ENCODE assay signal across 23 cellular contexts in genomic region chr14:23432102-23432925, GRCh38. TPM values are rescaled to one million over a fixed set of nuclear protein-coding genes. Genes with fewer than 3 reads are reported as not detected.
"Had no signal": no experiment of that assay in that cellular context is flagged by ENCODE, and none has a peak within 500 bp of the region (broad histone marks: within the 10 kb centered on the region; RNA-seq: fewer than 3 reads in every experiment).

No MANE protein-coding gene starts in this region.

- H3K4me1 Mint-ChIP-seq: activated naive CD4-positive, alpha-beta T cell treated with anti-CD3 and anti-CD28 coated beads, Interleukin-2, amount 50 U/mL, for 24 hours; stimulated activated naive B cell treated with anti-CD40 and anti-IgM and Interleukin-4, amounts not matched to agents 10 μg/mL and 1 μg/mL and 100 μg/mL, for 72 hours; T-cell had no signal

- H3K36me3 Mint-ChIP-seq: activated CD8-positive, alpha-beta memory T cell treated with anti-CD3 and anti-CD28 coated beads, Interleukin-2, amount 10 ng/mL, durations not matched to agents 7 days and 5 days; activated naive CD4-positive, alpha-beta T cell treated with anti-CD3 and anti-CD28 coated beads, Interleukin-2, amount 50 U/mL, for 24 hours; stimulated activated naive B cell treated with anti-CD40 and anti-IgM and Interleukin-4, amounts not matched to agents 10 μg/mL and 1 μg/mL and 100 μg/mL, for 72 hours; T-cell had no signal

- H3K9me3 Mint-ChIP-seq: activated naive CD4-positive, alpha-beta T cell treated with anti-CD3 and anti-CD28 coated beads, Interleukin-2, amount 50 U/mL, for 24 hours; activated T-helper 2 cell treated with anti-CD3 and anti-CD28 coated beads, Interferon-gamma antibody, Interleukin-2, Interleukin-4, amounts not matched to agents 10 μg/mL and 5 μg/mL and 100 μg/mL, durations not matched to agents 14 hours and 24 hours and 36 hours; nephron; stimulated activated naive B cell treated with anti-CD40 and anti-IgM and Interleukin-4, amounts not matched to agents 10 μg/mL and 1 μg/mL and 100 μg/mL, for 72 hours; T-cell had no signal

- H3K27me3 Mint-ChIP-seq: activated CD8-positive, alpha-beta memory T cell treated with anti-CD3 and anti-CD28 coated beads, Interleukin-2, amount 10 ng/mL, durations not matched to agents 7 days and 5 days had no signal

- H3K4me3 ChIP-seq: hepatocyte, left lung had no signal

- DNase-seq: activated CD4-positive, alpha-beta T cell treated with anti-CD3 and anti-CD28 coated beads, Interleukin-2, amount 50 U/mL, for 48 hours; activated CD8-positive, alpha-beta memory T cell treated with anti-CD3 and anti-CD28 coated beads, Interleukin-2, amount 10 ng/mL, durations not matched to agents 7 days and 5 days; activated T-cell treated with anti-CD3 and anti-CD28 coated beads, Interleukin-2, amount 50 U/mL, for 1 hour; amygdala; islet precursor cell; mesenchymal stem cell; SHP77; SK-N-SH; stimulated activated CD4-positive, alpha-beta T cell treated with anti-CD3 and anti-CD28 coated beads, Interleukin-15, amount 100 ng/mL, for 24 hours; stimulated activated CD4-positive, alpha-beta T cell treated with anti-CD3 and anti-CD28 coated beads, Interleukin-4, amount 100 ng/mL, for 1 hour; stimulated activated naive B cell treated with anti-CD40 and anti-IgM and Interleukin-4, amounts not matched to agents 10 μg/mL and 1 μg/mL and 100 μg/mL, for 72 hours; T-helper 9 cell had no signal

- H3K4me1 ChIP-seq: left lung had no signal

- H3K9me3 ChIP-seq: left lung, SK-N-SH had no signal

- ATAC-seq: activated CD4-positive, CD25-positive, alpha-beta regulatory T cell treated with anti-CD3 and anti-CD28 coated beads, Interleukin-2, amount 50 U/mL, for 24 hours; activated CD8-positive, alpha-beta memory T cell treated with anti-CD3 and anti-CD28 coated beads, Interleukin-2, amount 10 ng/mL, durations not matched to agents 7 days and 5 days; esophagus mucosa; left lung; stimulated activated naive B cell treated with anti-CD40 and anti-IgM and Interleukin-4, amounts not matched to agents 10 μg/mL and 1 μg/mL and 100 μg/mL, for 72 hours; T-cell had no signal

- H3K27ac Mint-ChIP-seq: activated CD8-positive, alpha-beta memory T cell treated with anti-CD3 and anti-CD28 coated beads, Interleukin-2, amount 10 ng/mL, durations not matched to agents 7 days and 5 days; activated naive CD4-positive, alpha-beta T cell treated with anti-CD3 and anti-CD28 coated beads, Interleukin-2, amount 50 U/mL, for 24 hours; activated T-helper 2 cell treated with anti-CD3 and anti-CD28 coated beads, Interferon-gamma antibody, Interleukin-2, Interleukin-4, amounts not matched to agents 10 μg/mL and 5 μg/mL and 100 μg/mL, durations not matched to agents 14 hours and 24 hours and 36 hours; nephron; stimulated activated naive B cell treated with anti-CD40 and anti-IgM and Interleukin-4, amounts not matched to agents 10 μg/mL and 1 μg/mL and 100 μg/mL, for 72 hours; T-cell had no signal

- H3K27me3 ChIP-seq: hepatocyte had no signal

- H3K4me3 Mint-ChIP-seq: activated CD8-positive, alpha-beta memory T cell treated with anti-CD3 and anti-CD28 coated beads, Interleukin-2, amount 10 ng/mL, durations not matched to agents 7 days and 5 days; activated naive CD4-positive, alpha-beta T cell treated with anti-CD3 and anti-CD28 coated beads, Interleukin-2, amount 50 U/mL, for 24 hours; nephron; stimulated activated naive B cell treated with anti-CD40 and anti-IgM and Interleukin-4, amounts not matched to agents 10 μg/mL and 1 μg/mL and 100 μg/mL, for 72 hours; T-cell had no signal

- H3K36me3 ChIP-seq: left lung had no signal

- H3K27ac ChIP-seq: hepatocyte, left lung had no signal

RNA-seq across cellular contexts. Expression of gene MYH7, which starts 3.1 kb away (rescaled TPM):
- total RNA-seq: activated T-helper 2 cell treated with anti-CD3 and anti-CD28 coated beads, Interferon-gamma antibody, Interleukin-2, Interleukin-4, amounts not matched to agents 10 μg/mL and 5 μg/mL and 100 μg/mL, durations not matched to agents 14 hours and 24 hours and 36 hours; hepatocyte; osteoblast; subcutaneous adipose tissue; T-cell had no signal

RNA-seq across cellular contexts. Expression of gene MYH6, which starts 24.2 kb away (rescaled TPM):
- total RNA-seq: esophagus mucosa, hepatocyte, osteoblast, subcutaneous adipose tissue, T-cell, ureter had no signal

RNA-seq across cellular contexts. Expression of gene CMTM5, which starts 55.5 kb away (rescaled TPM):
- total RNA-seq: activated CD8-positive, alpha-beta memory T cell treated with anti-CD3 and anti-CD28 coated beads, Interleukin-2, amount 10 ng/mL, durations not matched to agents 7 days and 5 days; activated T-helper 2 cell treated with anti-CD3 and anti-CD28 coated beads, Interferon-gamma antibody, Interleukin-2, Interleukin-4, amounts not matched to agents 10 μg/mL and 5 μg/mL and 100 μg/mL, durations not matched to agents 14 hours and 24 hours and 36 hours; esophagus mucosa; hepatocyte; osteoblast; subcutaneous adipose tissue; T-cell had no signal

RNA-seq across cellular contexts. Expression of gene IL25, which starts 59.7 kb away (rescaled TPM):
- total RNA-seq: activated CD8-positive, alpha-beta memory T cell treated with anti-CD3 and anti-CD28 coated beads, Interleukin-2, amount 10 ng/mL, durations not matched to agents 7 days and 5 days; activated T-helper 2 cell treated with anti-CD3 and anti-CD28 coated beads, Interferon-gamma antibody, Interleukin-2, Interleukin-4, amounts not matched to agents 10 μg/mL and 5 μg/mL and 100 μg/mL, durations not matched to agents 14 hours and 24 hours and 36 hours; esophagus mucosa; hepatocyte; left lung; osteoblast; subcutaneous adipose tissue; T-cell; ureter had no signal
